Comparison of ENCODE assay signal across 22 cellular contexts in genomic region chr1:90007979-90008404, GRCh38. TPM values are rescaled to one million over a fixed set of nuclear protein-coding genes. Genes with fewer than 3 reads are reported as not detected.
A peak's percentile ranks its signal among the peaks of the same experiment; 100 is the strongest.
DNase-seq lines count a peak whose midpoint lies in the region; ATAC-seq, FAIRE-seq and TF ChIP-seq lines count a peak whose summit lies in the region.
"Had no signal": no experiment of that assay in that cellular context is flagged by ENCODE, and none has a peak within 500 bp of the region (broad histone marks: within the 10 kb centered on the region; RNA-seq: fewer than 3 reads in every experiment).

No MANE protein-coding gene starts in this region.

- no peak for DNase-seq in H54 (ENCODE audit: insufficient read length, low spot score)
- DNase-seq in PC-9: no peak
- DNase-seq in choroid plexus epithelial cell (ENCODE audit: low read depth): peak; percentile 44
- DNase-seq in right lobe of liver: no peak
- no peak for DNase-seq in activated gamma-delta T cell treated with Interleukin-2 at 50 U/mL for 16 hours
- DNase-seq in nucleus accumbens (lab: John Stamatoyannopoulos, UW): no peak
- DNase-seq in glomerular visceral epithelial cell (ENCODE audit: extremely low spot score): no peak
- DNase-seq: ACHN, AML-193, DMS79 treated with DMSO at 0.1 percent for 48 hours, GM23248, NCI-H1417 treated with DMSO at 0.1 percent for 48 hours, NCI-H187 treated with DMSO at 0.1 percent for 48 hours, NCI-H2227 treated with DMSO at 0.1 percent for 48 hours, NCI-H524, NCI-H82, RPMI8226, SHP77 treated with DMSO at 0.1 percent for 48 hours, T-cell had no signal

- peaks cover 43% of the 10 kb centered on the region for H4K20me1 ChIP-seq in PC-9 (ENCODE audit: insufficient read depth)

- H3K27ac ChIP-seq in PC-9 (peak overlapping the region; percentile 7; the same call in 1 of the 2 replicates), right lobe of liver (no peak overlapping the region)
- H3K27ac ChIP-seq: C4-2B, GM23248 had no signal

- H3K9me2 ChIP-seq in PC-9 (ENCODE audit: insufficient read depth): no peaks in the 10 kb centered on the region

- POLR2A ChIA-PET in PC-9 (lab: Charles Lee; ENCODE audit: unreplicated experiment): no interaction called here

- intact Hi-C loops in PC-9 (cut with micrococcal nuclease; ENCODE audit: unreplicated experiment) (no loop called here), right lobe of liver (cut with DNase I) (no loop called here)

- TF ChIP-seq POLR2A in H54 (IDR thresholded peaks at IDR 0.05; ENCODE audit: low read depth, low read length): no peak
- TF ChIP-seq POLR2A in right lobe of liver (IDR thresholded peaks at IDR 0.05): no peak

- H3K4me1 ChIP-seq in PC-9 (replicated peaks; ENCODE audit: insufficient read depth) (peaks cover 5% of the 10 kb centered on the region; the same call in 1 of the 2 replicates), right lobe of liver (peaks cover 0 to 40% (median 0%) of the 10 kb centered on the region in 4 donors)

- ATAC-seq in right lobe of liver (peak in 3 of 4 donors; percentile 28 to 50 (median 28)), HG03139 (IDR thresholded peaks at IDR 0.05; ENCODE audit: unreplicated experiment) (no peak)
- ATAC-seq: SK-N-SH treated with all-trans-retinoic acid at 6 μM for 48 hours, T-cell had no signal

- H3F3A ChIP-seq in PC-9 (ENCODE audit: insufficient read depth, low read depth): peaks cover 26% of the 10 kb centered on the region

- CTCF ChIA-PET in PC-9 (lab: Charles Lee): no interaction called here

- BruUV-seq in PC-9 (replicated peaks; lab: Mats Ljungman, UMichigan): no TSS peak

- peak; percentile 64 for FAIRE-seq in H54 (lab: Jason Lieb, UNC)

- no peak overlapping the region for H2AFZ ChIP-seq in PC-9
- H2AFZ ChIP-seq: GM23248 had no signal

- H3K36me3 ChIP-seq in PC-9 (ENCODE audit: low read depth): peaks cover 86% of the 10 kb centered on the region
- peaks cover 0 to 36% (median 12%) of the 10 kb centered on the region in 4 donors for H3K36me3 ChIP-seq in right lobe of liver

- 49% methylated on average over 2 of the region's 2 CpGs for WGBS in right lobe of liver (ENCODE audit: insufficient coverage, low coverage, low lambda C conversion rate, missing lambda C conversion rate)

- H3K9me3 ChIP-seq in PC-9 (ENCODE audit: insufficient read depth, low read depth) (no peaks in the 10 kb centered on the region), right lobe of liver (no peaks in the 10 kb centered on the region)

- H3K27me3 ChIP-seq in PC-9 (ENCODE audit: insufficient read depth, low read depth) (no peaks in the 10 kb centered on the region), right lobe of liver (no peaks in the 10 kb centered on the region)

- TF ChIP-seq CTCF in PC-9 (conservative IDR thresholded peaks at IDR 0.05) (no peak), choroid plexus epithelial cell (conservative IDR thresholded peaks at IDR 0.05; ENCODE audit: low read depth, low read length) (no peak), right lobe of liver (IDR thresholded peaks at IDR 0.05) (no peak)

- H3K4me2 ChIP-seq in PC-9: no peak overlapping the region

- H3K79me2 ChIP-seq in PC-9 (ENCODE audit: low read depth): peaks cover 91% of the 10 kb centered on the region

- H3K4me3 ChIP-seq in PC-9 (no peak overlapping the region), choroid plexus epithelial cell (ENCODE audit: low read depth, low read length) (no peak overlapping the region), right lobe of liver (no peak overlapping the region)
- H3K4me3 ChIP-seq: GM23248 had no signal

RNA-seq across cellular contexts. Expression of gene ZNF326, which starts 13.1 kb away (rescaled TPM):
- total RNA-seq in PC-9 (2021) (23.2 and 26.2 TPM in 2 replicates), right lobe of liver (10 to 100 TPM in 5 of 6 experiments, 1 to 10 TPM in 1; 9.5 to 13.8 (median 10.5) TPM)
